ENCODE assay signal across 10 cellular contexts in genomic region chr1:234915923-234916675, GRCh38.
DNase-seq lines count a peak whose midpoint lies in the region; ATAC-seq and TF ChIP-seq lines count a peak whose summit lies in the region.
"Had no signal": no experiment of that assay in that cellular context is flagged by ENCODE, and none has a peak within 500 bp of the region (broad histone marks: within the 10 kb centered on the region; RNA-seq: fewer than 3 reads in every experiment).

No MANE protein-coding gene starts in this region.

- no peak for TF ChIP-seq CTCF in left ventricle myocardium inferior (IDR thresholded peaks at IDR 0.05; ENCODE audit: borderline replicate concordance)
- TF ChIP-seq CTCF in HFFc6 (IDR thresholded peaks at IDR 0.05), result no peak

- DNase-seq in HuH-7 (ENCODE audit: low spot score), result peak; percentile 42
- DNase-seq in NOMO-1 treated with DMSO at 0.1 percent for 48 hours (lab: John Stamatoyannopoulos, UW; ENCODE audit: unreplicated experiment), result peak; percentile 98
- peak; percentile 55 for DNase-seq in left ventricle myocardium inferior
- no peak for DNase-seq in HFFc6
- no peak for DNase-seq in 8988T
- DNase-seq: cerebellar nuclear complex had no signal

- H3K4me3 Mint-ChIP-seq in stimulated activated memory B cell treated with anti-CD40 and anti-IgM and Interleukin-4, amounts not matched to agents 10 μg/mL and 1 μg/mL and 100 μg/mL, for 72 hours, result no peak overlapping the region
- H3K4me3 Mint-ChIP-seq in HFFc6, result no peak overlapping the region
- H3K4me3 Mint-ChIP-seq in activated T-helper 17 cell treated with anti-CD3 and anti-CD28 coated beads, Interleukin-2, amount 50 U/mL, for 72 hours, result no peak overlapping the region
- H3K4me3 Mint-ChIP-seq: type B pancreatic cell had no signal

- intact Hi-C loops in left ventricle myocardium inferior (cut with micrococcal nuclease), result loop anchor here (5.0 kb wide), 2 partner anchors 161 to 194 kb away; no protein-coding TSS in a partner anchor

- H3K4me3 ChIP-seq in left ventricle myocardium inferior, result no peak overlapping the region

- H3K27me3 Mint-ChIP-seq in stimulated activated memory B cell treated with anti-CD40 and anti-IgM and Interleukin-4, amounts not matched to agents 10 μg/mL and 1 μg/mL and 100 μg/mL, for 72 hours, result no peaks in the 10 kb centered on the region
- no peaks in the 10 kb centered on the region; the same call in 1 of the 2 replicates for H3K27me3 Mint-ChIP-seq in HFFc6 (ENCODE audit: insufficient read depth)
- no peaks in the 10 kb centered on the region for H3K27me3 Mint-ChIP-seq in activated T-helper 17 cell treated with anti-CD3 and anti-CD28 coated beads, Interleukin-2, amount 50 U/mL, for 72 hours

- H3K27me3 ChIP-seq in left ventricle myocardium inferior (ENCODE audit: low read depth), result no peaks in the 10 kb centered on the region

- H3K36me3 Mint-ChIP-seq in stimulated activated memory B cell treated with anti-CD40 and anti-IgM and Interleukin-4, amounts not matched to agents 10 μg/mL and 1 μg/mL and 100 μg/mL, for 72 hours, result no peaks in the 10 kb centered on the region
- H3K36me3 Mint-ChIP-seq in HFFc6 (ENCODE audit: low read depth), result no peaks in the 10 kb centered on the region
- H3K36me3 Mint-ChIP-seq in activated T-helper 17 cell treated with anti-CD3 and anti-CD28 coated beads, Interleukin-2, amount 50 U/mL, for 72 hours (ENCODE audit: low read depth), result no peaks in the 10 kb centered on the region
- H3K36me3 Mint-ChIP-seq: type B pancreatic cell had no signal

- H3K9me3 ChIP-seq in left ventricle myocardium inferior (replicated peaks), result peaks cover 7% of the 10 kb centered on the region

- H3K4me1 Mint-ChIP-seq in stimulated activated memory B cell treated with anti-CD40 and anti-IgM and Interleukin-4, amounts not matched to agents 10 μg/mL and 1 μg/mL and 100 μg/mL, for 72 hours, result peaks cover 16% of the 10 kb centered on the region
- H3K4me1 Mint-ChIP-seq in HFFc6 (ENCODE audit: low read depth), result peaks cover 25% of the 10 kb centered on the region
- H3K4me1 Mint-ChIP-seq in activated T-helper 17 cell treated with anti-CD3 and anti-CD28 coated beads, Interleukin-2, amount 50 U/mL, for 72 hours, result peaks cover 12% of the 10 kb centered on the region

- no peak for ATAC-seq in stimulated activated memory B cell treated with anti-CD40 and anti-IgM and Interleukin-4, amounts not matched to agents 10 μg/mL and 1 μg/mL and 100 μg/mL, for 72 hours
- no peak for ATAC-seq in GM19397 (IDR thresholded peaks at IDR 0.05; ENCODE audit: unreplicated experiment)
- ATAC-seq in activated T-helper 17 cell treated with anti-CD3 and anti-CD28 coated beads, Interleukin-2, amount 50 U/mL, for 72 hours (replicated peaks), result no peak

- H3K27ac ChIP-seq in left ventricle myocardium inferior (replicated peaks), result peak overlapping the region; percentile 97

- H3K36me3 ChIP-seq in left ventricle myocardium inferior, result no peaks in the 10 kb centered on the region

- H3K9me3 Mint-ChIP-seq in stimulated activated memory B cell treated with anti-CD40 and anti-IgM and Interleukin-4, amounts not matched to agents 10 μg/mL and 1 μg/mL and 100 μg/mL, for 72 hours, result no peaks in the 10 kb centered on the region
- H3K9me3 Mint-ChIP-seq in HFFc6, result no peaks in the 10 kb centered on the region
- no peaks in the 10 kb centered on the region for H3K9me3 Mint-ChIP-seq in activated T-helper 17 cell treated with anti-CD3 and anti-CD28 coated beads, Interleukin-2, amount 50 U/mL, for 72 hours
- H3K9me3 Mint-ChIP-seq: type B pancreatic cell had no signal

- H3K27ac Mint-ChIP-seq in stimulated activated memory B cell treated with anti-CD40 and anti-IgM and Interleukin-4, amounts not matched to agents 10 μg/mL and 1 μg/mL and 100 μg/mL, for 72 hours, result peak overlapping the region; percentile 18
- no peak overlapping the region for H3K27ac Mint-ChIP-seq in HFFc6
- H3K27ac Mint-ChIP-seq in activated T-helper 17 cell treated with anti-CD3 and anti-CD28 coated beads, Interleukin-2, amount 50 U/mL, for 72 hours, result no peak overlapping the region
- H3K27ac Mint-ChIP-seq: type B pancreatic cell had no signal

- H3K4me1 ChIP-seq in left ventricle myocardium inferior, result peaks cover 97% of the 10 kb centered on the region

Comparison
In these comparisons a context has a peak if more than half of its experiments do, and no peak if none do; other contexts are left out.
1. DNase-seq: peak in HuH-7 (single experiment), NOMO-1 treated with DMSO at 0.1 percent for 48 hours (single experiment) and left ventricle myocardium inferior (single experiment); none in HFFc6 (single experiment) and 8988T (single experiment).